In genomic region chr2:73962798-73963197, GRCh38 we compare ENCODE assay signal across 1 cellular context.
TF ChIP-seq lines count a peak whose summit lies in the region.

No MANE protein-coding gene starts in this region.

TF ChIP-seq in HepG2, 621 proteins besides CTCF, POLR2A, EP300 and RAD21:
- TF ChIP-seq ZBTB43 (CRISPR knock-in tag; conservative IDR thresholded peaks at IDR 0.05) (no peak), ZNF282 (IDR thresholded peaks at IDR 0.05; ENCODE audit: partially characterized antibody) (no peak), ZNF720 (CRISPR knock-in tag; IDR thresholded peaks at IDR 0.05) (no peak), ZNF543 (CRISPR knock-in tag; IDR thresholded peaks at IDR 0.05) (0 out of 2 replicates have a peak, but pooled peaks have one; percentile 42), ZNF280D (CRISPR knock-in tag; IDR thresholded peaks at IDR 0.05) (peak; percentile 61; the same call in 1 of the 2 replicates), NCOR1 (IDR thresholded peaks at IDR 0.05; ENCODE audit: borderline replicate concordance, low read length) (no peak), PITX1 (CRISPR knock-in tag; IDR thresholded peaks at IDR 0.05) (no peak), ATF6 (CRISPR knock-in tag; conservative IDR thresholded peaks at IDR 0.05) (no peak)
- TF ChIP-seq, protein P1, sequence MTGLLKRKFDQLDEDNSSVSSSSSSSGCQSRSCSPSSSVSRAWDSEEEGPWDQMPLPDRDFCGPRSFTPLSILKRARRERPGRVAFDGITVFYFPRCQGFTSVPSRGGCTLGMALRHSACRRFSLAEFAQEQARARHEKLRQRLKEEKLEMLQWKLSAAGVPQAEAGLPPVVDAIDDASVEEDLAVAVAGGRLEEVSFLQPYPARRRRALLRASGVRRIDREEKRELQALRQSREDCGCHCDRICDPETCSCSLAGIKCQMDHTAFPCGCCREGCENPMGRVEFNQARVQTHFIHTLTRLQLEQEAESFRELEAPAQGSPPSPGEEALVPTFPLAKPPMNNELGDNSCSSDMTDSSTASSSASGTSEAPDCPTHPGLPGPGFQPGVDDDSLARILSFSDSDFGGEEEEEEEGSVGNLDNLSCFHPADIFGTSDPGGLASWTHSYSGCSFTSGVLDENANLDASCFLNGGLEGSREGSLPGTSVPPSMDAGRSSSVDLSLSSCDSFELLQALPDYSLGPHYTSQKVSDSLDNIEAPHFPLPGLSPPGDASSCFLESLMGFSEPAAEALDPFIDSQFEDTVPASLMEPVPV (CRISPR knock-in tag; IDR thresholded peaks at IDR 0.05): no peak
- TF ChIP-seq, protein P2, sequence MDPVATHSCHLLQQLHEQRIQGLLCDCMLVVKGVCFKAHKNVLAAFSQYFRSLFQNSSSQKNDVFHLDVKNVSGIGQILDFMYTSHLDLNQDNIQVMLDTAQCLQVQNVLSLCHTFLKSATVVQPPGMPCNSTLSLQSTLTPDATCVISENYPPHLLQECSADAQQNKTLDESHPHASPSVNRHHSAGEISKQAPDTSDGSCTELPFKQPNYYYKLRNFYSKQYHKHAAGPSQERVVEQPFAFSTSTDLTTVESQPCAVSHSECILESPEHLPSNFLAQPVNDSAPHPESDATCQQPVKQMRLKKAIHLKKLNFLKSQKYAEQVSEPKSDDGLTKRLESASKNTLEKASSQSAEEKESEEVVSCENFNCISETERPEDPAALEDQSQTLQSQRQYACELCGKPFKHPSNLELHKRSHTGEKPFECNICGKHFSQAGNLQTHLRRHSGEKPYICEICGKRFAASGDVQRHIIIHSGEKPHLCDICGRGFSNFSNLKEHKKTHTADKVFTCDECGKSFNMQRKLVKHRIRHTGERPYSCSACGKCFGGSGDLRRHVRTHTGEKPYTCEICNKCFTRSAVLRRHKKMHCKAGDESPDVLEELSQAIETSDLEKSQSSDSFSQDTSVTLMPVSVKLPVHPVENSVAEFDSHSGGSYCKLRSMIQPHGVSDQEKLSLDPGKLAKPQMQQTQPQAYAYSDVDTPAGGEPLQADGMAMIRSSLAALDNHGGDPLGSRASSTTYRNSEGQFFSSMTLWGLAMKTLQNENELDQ (CRISPR knock-in tag; IDR thresholded peaks at IDR 0.05; ENCODE audit: borderline replicate concordance): no peak
